18 cellular contexts compared by ENCODE assay signal in genomic region chr12:52877242-52877641, GRCh38. TPM values are rescaled to one million over a fixed set of nuclear protein-coding genes. Genes with fewer than 3 reads are reported as not detected.
"Had no signal": no experiment of that assay in that cellular context is flagged by ENCODE, and none has a peak within 500 bp of the region (broad histone marks: within the 10 kb centered on the region; RNA-seq: fewer than 3 reads in every experiment).

No MANE protein-coding gene starts in this region.

- H3K27me3 ChIP-seq: right lobe of liver had no signal

- H3K27ac ChIP-seq: psoas muscle, right lobe of liver had no signal

- H3K9me3 ChIP-seq: mucosa of descending colon, psoas muscle, right lobe of liver had no signal

- DNase-seq: activated CD4-positive, alpha-beta T cell treated with anti-CD3 and anti-CD28 coated beads for 48 hours; activated naive CD4-positive, alpha-beta T cell treated with anti-CD3 and anti-CD28 coated beads, Interleukin-2, amount 10 ng/mL, durations not matched to agents 7 days and 5 days; activated T-cell treated with anti-CD3 and anti-CD28 coated beads for 4 hours; central memory CD4-positive, alpha-beta T cell; immature natural killer cell; mucosa of descending colon; natural killer cell; psoas muscle; right lobe of liver; stimulated activated CD4-positive, alpha-beta T cell treated with anti-CD3 and anti-CD28 coated beads, Interleukin-2, amount 100 ng/mL, for 24 hours; stimulated activated naive B cell treated with anti-CD40 and anti-IgM and Interleukin-4, amounts not matched to agents 10 μg/mL and 1 μg/mL and 100 μg/mL, for 72 hours; T-helper 17 cell had no signal

- H3K36me3 ChIP-seq: right lobe of liver had no signal

- H3K4me3 ChIP-seq: mucosa of descending colon, psoas muscle, right lobe of liver had no signal

RNA-seq across cellular contexts. Expression of gene KRT8, which starts 27.6 kb away (rescaled TPM):
- total RNA-seq: activated CD8-positive, alpha-beta memory T cell treated with anti-CD3 and anti-CD28 coated beads for 36 hours had no signal
- polyA plus RNA-seq: immature natural killer cell had no signal

RNA-seq across cellular contexts. Expression of gene KRT78, which starts 28.4 kb away (rescaled TPM):
- total RNA-seq: activated CD8-positive, alpha-beta memory T cell treated with anti-CD3 and anti-CD28 coated beads for 36 hours; activated T-helper 17 cell treated with anti-CD3 and anti-CD28 coated beads, Interleukin-2, amount 50 U/mL, for 72 hours; left colon; lung microvascular endothelial cell; mucosa of descending colon; natural killer cell; psoas muscle; right lobe of liver; T-helper 17 cell; temporal lobe; WTC11 had no signal

RNA-seq across cellular contexts. Expression of gene KRT79, which starts 43.1 kb away (rescaled TPM):
- total RNA-seq: left colon, lung microvascular endothelial cell, mucosa of descending colon, psoas muscle, right lobe of liver, T-helper 17 cell, temporal lobe, WTC11 had no signal
- polyA plus RNA-seq: immature natural killer cell had no signal
